25 cellular contexts compared by ENCODE assay signal in genomic region chr9:18699749-18700148, GRCh38.
"Had no signal": no experiment of that assay in that cellular context is flagged by ENCODE, and none has a peak within 500 bp of the region (broad histone marks: within the 10 kb centered on the region; RNA-seq: fewer than 3 reads in every experiment).

No MANE protein-coding gene starts in this region.

- H3K27ac ChIP-seq: KMS-11, Peyer's patch, RWPE1, SJSA1 had no signal

- ATAC-seq: activated CD4-positive, CD25-positive, alpha-beta regulatory T cell treated with anti-CD3 and anti-CD28 coated beads, Interleukin-2, amount 50 U/mL, for 24 hours; activated CD8-positive, alpha-beta T cell treated with anti-CD3 and anti-CD28 coated beads, Interleukin-2, amount 10 ng/mL, durations not matched to agents 7 days and 5 days; activated naive CD4-positive, alpha-beta T cell treated with anti-CD3 and anti-CD28 coated beads, Interleukin-2, amount 50 U/mL, for 72 hours; activated naive CD8-positive, alpha-beta T cell treated with anti-CD3 and anti-CD28 coated beads, Interleukin-2, amount 50 U/mL, for 24 hours had no signal

- H3K9me3 ChIP-seq: SJSA1 had no signal

- H3K4me2 ChIP-seq: KMS-11 had no signal

- H3K9ac ChIP-seq: KMS-11 had no signal

- H3K27me3 ChIP-seq: Peyer's patch, SJSA1 had no signal

- DNase-seq: activated CD4-positive, alpha-beta T cell treated with anti-CD3 and anti-CD28 coated beads for 4 hours; activated CD4-positive, alpha-beta T cell treated with anti-CD3 and anti-CD28 coated beads, Interleukin-2, amount 50 U/mL, for 4 hours; activated CD8-positive, alpha-beta memory T cell treated with anti-CD3 and anti-CD28 coated beads, Interleukin-2, amount 50 U/mL, for 48 hours; activated CD8-positive, alpha-beta T cell treated with anti-CD3 and anti-CD28 coated beads, Interleukin-2, amount 10 ng/mL, durations not matched to agents 7 days and 5 days; activated effector memory CD4-positive, alpha-beta T cell treated with Interleukin-2 at 50 U/mL for 16 hours; activated naive CD4-positive, alpha-beta T cell treated with Interleukin-2 at 50 U/mL for 16 hours; activated naive CD8-positive, alpha-beta T cell treated with anti-CD3 and anti-CD28 coated beads, Interleukin-2, amount 50 U/mL, for 24 hours; activated T-cell treated with anti-CD3 and anti-CD28 coated beads, Interleukin-2, amount 50 U/mL, for 1 hour; cerebellar nuclear complex; NCI-H1048; NCI-H146; NCI-H187 treated with DMSO at 0.1 percent for 48 hours; NCI-H2107; NCI-H2171 treated with DMSO at 0.1 percent for 48 hours; NCI-H226; NCI-H526 treated with DMSO at 0.1 percent for 48 hours; NK-92 treated with Interleukin-12 subunit alpha and Interleukin-12 subunit beta, amount 100 ng/mL, for 24 hours; OCI-M1; Peyer's patch; SHP77 had no signal

- H3K36me3 ChIP-seq: Peyer's patch, SJSA1 had no signal

- H3K4me3 ChIP-seq: Peyer's patch, SJSA1 had no signal

- H3K4me1 ChIP-seq: Peyer's patch, SJSA1 had no signal
